8 cellular contexts compared by ENCODE assay signal in the genomic region with DNA sequence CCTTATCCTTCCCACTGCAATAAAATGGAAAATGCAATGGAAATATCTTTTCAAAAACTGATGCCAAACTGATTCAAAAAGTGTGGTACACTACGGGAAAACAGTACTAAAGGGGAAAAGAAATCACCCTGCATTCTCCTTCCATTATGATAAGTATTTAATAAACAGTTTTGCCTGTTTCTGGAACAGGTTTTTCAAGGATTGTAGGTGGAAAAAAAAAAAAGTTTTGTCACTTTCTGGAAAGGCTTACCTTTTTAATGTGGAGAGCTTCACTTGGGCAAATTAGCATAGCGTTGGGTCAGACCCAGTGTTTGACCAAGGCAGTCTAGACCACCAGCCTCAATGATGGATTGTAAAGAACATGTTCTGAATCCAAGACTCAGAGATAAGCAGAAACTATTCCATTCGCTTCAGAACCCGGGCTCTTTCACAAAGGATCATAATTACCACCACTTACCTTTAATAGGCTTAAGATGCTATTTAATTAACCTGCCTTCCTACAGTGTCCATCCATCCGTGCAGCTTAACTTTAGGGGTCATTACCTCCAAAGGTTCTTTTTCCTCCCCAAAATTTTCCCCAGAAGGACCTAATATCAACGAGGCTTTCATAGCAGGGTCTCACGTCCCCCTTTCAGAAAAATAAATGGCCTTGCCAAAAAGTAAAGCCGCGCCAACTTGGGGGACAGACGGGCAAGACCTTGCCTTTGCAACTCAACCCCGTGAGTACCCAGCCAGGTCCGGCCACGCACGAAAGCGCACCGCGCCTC. TPM values are rescaled to one million over a fixed set of nuclear protein-coding genes. Genes with fewer than 3 reads are reported as not detected.
DNase-seq lines count a peak whose midpoint lies in the region; ATAC-seq and TF ChIP-seq lines count a peak whose summit lies in the region.

No MANE protein-coding gene starts in this region.

- 9 to 16% methylated on average over 11 of the region's 17 CpGs for WGBS in esophagus squamous epithelium, 2 donors

- BruUV-seq in PC-9 (replicated peaks; lab: Mats Ljungman, UMichigan): TSS peak; percentile 43

- H3K4me3 ChIP-seq in PC-9: peak overlapping the region; percentile 89
- peak overlapping the region; percentile 69 to 97 (median 94) for H3K4me3 ChIP-seq in esophagus squamous epithelium
- H3K4me3 ChIP-seq in retinal pigment epithelial cell (ENCODE audit: low read length): peak overlapping the region; percentile 84

- TF ChIP-seq CTCF in PC-9 (conservative IDR thresholded peaks at IDR 0.05) (no peak), esophagus squamous epithelium (IDR thresholded peaks at IDR 0.05) (no peak), retinal pigment epithelial cell (conservative IDR thresholded peaks at IDR 0.05; ENCODE audit: low read depth, low read length) (no peak)

- H4K20me1 ChIP-seq in PC-9 (ENCODE audit: insufficient read depth): 0 out of 2 replicates have a peak, but pooled peaks cover 5% of the 10 kb centered on the region

- peak overlapping the region; percentile 80 for H3K4me2 ChIP-seq in PC-9

- POLR2A ChIA-PET in PC-9 (lab: Charles Lee; ENCODE audit: unreplicated experiment): interaction anchor here (0.7 kb wide), 1 partner anchor 9 kb away, joined by 3 read pairs; no protein-coding TSS in a partner anchor

- H3K4me1 ChIP-seq in PC-9 (replicated peaks; ENCODE audit: insufficient read depth) (peaks cover 52% of the 10 kb centered on the region), esophagus squamous epithelium (peaks cover 7 to 31% (median 14%) of the 10 kb centered on the region in 3 donors)

- H3K27me3 ChIP-seq in PC-9 (ENCODE audit: insufficient read depth, low read depth): no peaks in the 10 kb centered on the region
- no peaks in the 10 kb centered on the region for H3K27me3 ChIP-seq in esophagus squamous epithelium

- peak; percentile 3 for ATAC-seq in GM18867 (IDR thresholded peaks at IDR 0.05; ENCODE audit: unreplicated experiment)
- ATAC-seq in HG03280 (IDR thresholded peaks at IDR 0.05; ENCODE audit: unreplicated experiment): no peak
- no peak for ATAC-seq in HG03097 (IDR thresholded peaks at IDR 0.05; ENCODE audit: low FRiP score, unreplicated experiment)

- CTCF ChIA-PET in PC-9 (lab: Charles Lee): interaction anchor here (0.6 kb wide), 1 partner anchor 95 kb away, joined by 3 read pairs; no protein-coding TSS in a partner anchor

- H3K36me3 ChIP-seq in PC-9 (ENCODE audit: low read depth) (peaks cover 31% of the 10 kb centered on the region), esophagus squamous epithelium (no peaks in the 10 kb centered on the region)

- DNase-seq in PC-9 (peak; percentile 8 to 65), esophagus squamous epithelium (lab: John Stamatoyannopoulos, UW) (no peak), retinal pigment epithelial cell (ENCODE audit: low read depth) (no peak)
- DNase-seq in stimulated activated CD4-positive, alpha-beta T cell treated with anti-CD3 and anti-CD28 coated beads, Interleukin-1b, Interleukin-23, amount 100 ng/mL, for 48 hours: no peak
- DNase-seq in activated CD4-positive, CD25-positive, alpha-beta regulatory T cell (lab: John Stamatoyannopoulos, UW): no peak

- H3K27ac ChIP-seq in PC-9 (peak overlapping the region; percentile 6), esophagus squamous epithelium (peak overlapping the region in 3 of 4 donors; percentile 86 to 94 (median 87))

- no peaks in the 10 kb centered on the region for H3K9me3 ChIP-seq in PC-9 (ENCODE audit: insufficient read depth, low read depth)
- no peaks in the 10 kb centered on the region for H3K9me3 ChIP-seq in esophagus squamous epithelium

- peaks cover 64% of the 10 kb centered on the region for H3K79me2 ChIP-seq in PC-9 (ENCODE audit: low read depth)

- peaks cover 19% of the 10 kb centered on the region for H3F3A ChIP-seq in PC-9 (ENCODE audit: insufficient read depth, low read depth)

- H2AFZ ChIP-seq in PC-9: peak overlapping the region; percentile 94

- H3K9me2 ChIP-seq in PC-9 (ENCODE audit: insufficient read depth): no peaks in the 10 kb centered on the region; the same call in 1 of the 2 replicates

- no peak for TF ChIP-seq POLR2A in esophagus squamous epithelium (IDR thresholded peaks at IDR 0.05)

- intact Hi-C loops in PC-9 (cut with micrococcal nuclease; ENCODE audit: unreplicated experiment) (loop anchor here (1.0 to 5.0 kb wide), 5 partner anchors 23 to 928 kb away; partner anchors contain the start of genes CPOX and RIOX2), esophagus squamous epithelium (cut with DNase I) (no loop called here)

RNA-seq across cellular contexts. Expression of gene DCBLD2, which starts 1.0 kb away (rescaled TPM):
- 83.1 and 112 TPM in 2 replicates for total RNA-seq in PC-9 (2021)
- 10 to 100 TPM in 1 of 4 donors, 1 to 10 TPM in 3; 3.7 to 21.4 (median 8.5) TPM for total RNA-seq in esophagus squamous epithelium

Comparison
In these comparisons a context has a peak if more than half of its experiments do, and no peak if none do; other contexts are left out.
1. DNase-seq: peak in PC-9 (2 of 2); none in esophagus squamous epithelium (single experiment), retinal pigment epithelial cell (single experiment), stimulated activated CD4-positive, alpha-beta T cell treated with anti-CD3 and anti-CD28 coated beads, Interleukin-1b, Interleukin-23, amount 100 ng/mL, for 48 hours (single experiment) and activated CD4-positive, CD25-positive, alpha-beta regulatory T cell (0 of 4).
2. Peak in every context shown above with its lines, with median percentiles within 50 percentile points of each other: H3K4me3 ChIP-seq.